ENCODE assay signal across 8 cellular contexts in genomic region chr9:35114113-35114847, GRCh38. TPM values are rescaled to one million over a fixed set of nuclear protein-coding genes. Genes with fewer than 3 reads are reported as not detected.
DNase-seq lines count a peak whose midpoint lies in the region; ATAC-seq and TF ChIP-seq lines count a peak whose summit lies in the region.

No MANE protein-coding gene starts in this region.

- H3K4me1 ChIP-seq in OCI-LY1 (ENCODE audit: insufficient read depth, low read length, severe bottlenecking) (peaks cover 36% of the 10 kb centered on the region), esophagus muscularis mucosa (peaks cover 59 to 73% (median 69%) of the 10 kb centered on the region in 4 donors), muscle layer of duodenum (ENCODE audit: control insufficient read depth in 1 of 2, insufficient read depth in 2 of 2, low read length in 2 of 2) (peaks cover 30 to 52% of the 10 kb centered on the region in 2 donors)

- H3K27ac Mint-ChIP-seq in CD4-positive, alpha-beta T cell = peak overlapping the region; percentile 79
- H3K27ac Mint-ChIP-seq in stimulated activated naive CD8-positive, alpha-beta T cell treated with anti-CD3 and anti-CD28 coated beads, Interleukin-15, amount 100 ng/mL, for 72 hours = peak overlapping the region; percentile 31 to 80

- H3K9me3 ChIP-seq in CD4-positive, alpha-beta T cell (ENCODE audit: control insufficient read depth, low read length) = no peaks in the 10 kb centered on the region
- H3K9me3 ChIP-seq in OCI-LY1 (ENCODE audit: low read length) = no peaks in the 10 kb centered on the region
- no peaks in the 10 kb centered on the region for H3K9me3 ChIP-seq in esophagus muscularis mucosa
- H3K9me3 ChIP-seq in muscle layer of duodenum (ENCODE audit: control insufficient read depth in 1 of 2, low read length in 2 of 2) = no peaks in the 10 kb centered on the region

- ATAC-seq in CD4-positive, alpha-beta T cell (ENCODE audit: poor library complexity) = peak; percentile 26
- peak; percentile 23 for ATAC-seq in HG02610 (IDR thresholded peaks at IDR 0.05; ENCODE audit: unreplicated experiment)
- ATAC-seq in stimulated activated naive CD8-positive, alpha-beta T cell treated with anti-CD3 and anti-CD28 coated beads, Interleukin-15, amount 100 ng/mL, for 72 hours = peak; percentile 5
- no peak for ATAC-seq in HG02798 (IDR thresholded peaks at IDR 0.05; ENCODE audit: poor library complexity, unreplicated experiment)

- 4% methylated on average over 5 of the region's 5 CpGs for WGBS in esophagus muscularis mucosa

- no peak for TF ChIP-seq POLR2A in esophagus muscularis mucosa (IDR thresholded peaks at IDR 0.05; ENCODE audit: low read depth)

- H3K36me3 Mint-ChIP-seq in CD4-positive, alpha-beta T cell (ENCODE audit: low read depth) = peaks cover 9% of the 10 kb centered on the region

- CTCF ChIA-PET in CD4-positive, alpha-beta T cell (lab: Charles Lee) = interaction anchor here (1.5 to 5.3 kb wide), 4 partner anchors 11 to 215 kb away, joined by 5 to 28 read pairs (median 10); partner anchors contain the start of genes PIGO and STOML2

- no peaks in the 10 kb centered on the region for H3K79me2 ChIP-seq in OCI-LY1 (ENCODE audit: insufficient read depth, low read length)

- H3K4me3 ChIP-seq in OCI-LY1 (ENCODE audit: low read depth, low read length, poor library complexity, severe bottlenecking) = peak overlapping the region; percentile 71
- peak overlapping the region; percentile 60 to 75 (median 62) for H3K4me3 ChIP-seq in esophagus muscularis mucosa
- H3K4me3 ChIP-seq in muscle layer of duodenum (ENCODE audit: low read depth in 1 of 2, low read length in 2 of 2) = peak overlapping the region; percentile 83 to 86

- no peaks in the 10 kb centered on the region for H3K27me3 ChIP-seq in CD4-positive, alpha-beta T cell (ENCODE audit: control insufficient read depth, insufficient read depth, low read length)
- H3K27me3 ChIP-seq in OCI-LY1 (ENCODE audit: insufficient read depth, low read length) = no peaks in the 10 kb centered on the region
- H3K27me3 ChIP-seq in esophagus muscularis mucosa = no peaks in the 10 kb centered on the region
- no peaks in the 10 kb centered on the region for H3K27me3 ChIP-seq in muscle layer of duodenum (ENCODE audit: low read depth, low read length)

- no peak for TF ChIP-seq CTCF in CD4-positive, alpha-beta T cell (IDR thresholded peaks at IDR 0.05)
- TF ChIP-seq CTCF in OCI-LY1 (IDR thresholded peaks at IDR 0.05; ENCODE audit: low read length) (no peak), esophagus muscularis mucosa (IDR thresholded peaks at IDR 0.05) (no peak)

- no peaks in the 10 kb centered on the region for H3K27me3 Mint-ChIP-seq in CD4-positive, alpha-beta T cell
- no peaks in the 10 kb centered on the region for H3K27me3 Mint-ChIP-seq in stimulated activated naive CD8-positive, alpha-beta T cell treated with anti-CD3 and anti-CD28 coated beads, Interleukin-15, amount 100 ng/mL, for 72 hours

- no peaks in the 10 kb centered on the region for H4K20me1 ChIP-seq in OCI-LY1 (ENCODE audit: insufficient read depth, low read length)

- H3K9ac ChIP-seq in OCI-LY1 (ENCODE audit: low read length) = peak overlapping the region; percentile 61

- H3K4me2 ChIP-seq in OCI-LY1 (ENCODE audit: low read length) = peak overlapping the region; percentile 95

- POLR2A ChIA-PET in CD4-positive, alpha-beta T cell (lab: Charles Lee) = interaction anchor here (0.6 to 6.8 kb wide), 7 partner anchors 11 to 456 kb away, joined by 3 to 46 read pairs (median 5); partner anchors contain the start of genes FANCG, PIGO, STOML2 and VCP

- peak; percentile 34 to 79 (median 66) for DNase-seq in CD4-positive, alpha-beta T cell
- DNase-seq in activated T-cell treated with anti-CD3 and anti-CD28 coated beads, Interleukin-2, amount 50 U/mL, for 1 hour = peak; percentile 65
- DNase-seq in esophagus muscularis mucosa (ENCODE audit: extremely low spot score) = peak; percentile 95
- peak; percentile 46 to 73 for DNase-seq in stimulated activated naive CD8-positive, alpha-beta T cell treated with anti-CD3 and anti-CD28 coated beads, Interleukin-15, amount 100 ng/mL, for 72 hours

- peaks cover 67% of the 10 kb centered on the region for H3K4me1 Mint-ChIP-seq in CD4-positive, alpha-beta T cell (ENCODE audit: low read depth)
- H3K4me1 Mint-ChIP-seq in stimulated activated naive CD8-positive, alpha-beta T cell treated with anti-CD3 and anti-CD28 coated beads, Interleukin-15, amount 100 ng/mL, for 72 hours = peaks cover 68% of the 10 kb centered on the region

- H3K36me3 ChIP-seq in OCI-LY1 (ENCODE audit: insufficient read depth, low read length) (no peaks in the 10 kb centered on the region), esophagus muscularis mucosa (no peaks in the 10 kb centered on the region), muscle layer of duodenum (ENCODE audit: control insufficient read depth in 1 of 2, insufficient read depth in 2 of 2, low read length in 2 of 2) (peaks cover 0 to 4% of the 10 kb centered on the region in 2 donors)

- intact Hi-C loops in CD4-positive, alpha-beta T cell (cut with DNase I, micrococcal nuclease) = loop anchor here (2.0 to 10.0 kb wide), 7 partner anchors 35 to 701 kb away; partner anchors contain the start of genes SPAG8 (in 2 of the 2), CREB3 (in 1 of the 2), ENHO (in 1 of the 2) and FANCG (in 1 of the 2)
- intact Hi-C loops in esophagus muscularis mucosa (cut with DNase I) = loop anchor here (10.0 kb wide), 1 partner anchor 271 kb away; no protein-coding TSS in a partner anchor

- TF ChIP-seq EP300 in esophagus muscularis mucosa (IDR thresholded peaks at IDR 0.05) = no peak

- no peak overlapping the region for H2AFZ ChIP-seq in OCI-LY1 (ENCODE audit: low read length)

- H3K9me3 Mint-ChIP-seq in CD4-positive, alpha-beta T cell = no peaks in the 10 kb centered on the region
- H3K9me3 Mint-ChIP-seq in stimulated activated naive CD8-positive, alpha-beta T cell treated with anti-CD3 and anti-CD28 coated beads, Interleukin-15, amount 100 ng/mL, for 72 hours = no peaks in the 10 kb centered on the region

- H3K4me3 Mint-ChIP-seq in CD4-positive, alpha-beta T cell = peak overlapping the region; percentile 94
- H3K4me3 Mint-ChIP-seq in stimulated activated naive CD8-positive, alpha-beta T cell treated with anti-CD3 and anti-CD28 coated beads, Interleukin-15, amount 100 ng/mL, for 72 hours = peak overlapping the region; percentile 82 to 98

- no peaks in the 10 kb centered on the region for H3K9me2 ChIP-seq in OCI-LY1 (ENCODE audit: low read depth, low read length)

- H3K27ac ChIP-seq in CD4-positive, alpha-beta T cell (ENCODE audit: low read depth, low read length) = peak overlapping the region; percentile 81
- H3K27ac ChIP-seq in OCI-LY1 (ENCODE audit: low read depth, low read length, poor library complexity, severe bottlenecking) (peak overlapping the region; percentile 68), esophagus muscularis mucosa (replicated peaks in 1 of 4) (peak overlapping the region; percentile 83 to 93 (median 89)), muscle layer of duodenum (ENCODE audit: low read length) (peak overlapping the region; percentile 95)

- no peaks in the 10 kb centered on the region for H3F3A ChIP-seq in OCI-LY1 (ENCODE audit: insufficient read depth, low read length)

RNA-seq across cellular contexts. Expression of gene ATOSB, which starts 1.4 kb away (rescaled TPM):
- total RNA-seq in CD4-positive, alpha-beta T cell = 1 to 10 TPM; 5.0 to 5.1 TPM
- 10 to 100 TPM; 16.2 to 26.4 (median 21.7) TPM for total RNA-seq in esophagus muscularis mucosa

RNA-seq across cellular contexts. Expression of gene STOML2, which starts 11.3 kb away (rescaled TPM):
- total RNA-seq in CD4-positive, alpha-beta T cell = 10 to 100 TPM; 29.8 to 30.5 TPM
- 100 to 1,000 TPM; 108 to 130 (median 123) TPM for total RNA-seq in esophagus muscularis mucosa

RNA-seq across cellular contexts. Expression of gene PIGO, which starts 17.9 kb away (rescaled TPM):
- 10 to 100 TPM; 17.5 to 18.9 TPM for total RNA-seq in CD4-positive, alpha-beta T cell
- total RNA-seq in esophagus muscularis mucosa = 10 to 100 TPM in 2 of 4 donors, 1 to 10 TPM in 2; 9.1 to 12.5 (median 10.1) TPM

RNA-seq across cellular contexts. Expression of gene FANCG, which starts 34.5 kb away (rescaled TPM):
- 10 to 100 TPM; 21.7 to 24.6 TPM for total RNA-seq in CD4-positive, alpha-beta T cell
- 1 to 10 TPM; 2.2 to 9.4 (median 4.3) TPM for total RNA-seq in esophagus muscularis mucosa

RNA-seq across cellular contexts. Expression of gene VCP, which starts 41.9 kb away (rescaled TPM):
- total RNA-seq in CD4-positive, alpha-beta T cell = 100 to 1,000 TPM; 218 to 245 TPM
- 100 to 1,000 TPM; 129 to 185 (median 171) TPM for total RNA-seq in esophagus muscularis mucosa
